In genomic region chr4:126850286-126850685, GRCh38 we compare ENCODE assay signal across 9 cellular contexts.
DNase-seq lines count a peak whose midpoint lies in the region; ATAC-seq and TF ChIP-seq lines count a peak whose summit lies in the region.
"Had no signal": no experiment of that assay in that cellular context is flagged by ENCODE, and none has a peak within 500 bp of the region (broad histone marks: within the 10 kb centered on the region; RNA-seq: fewer than 3 reads in every experiment).

No MANE protein-coding gene starts in this region.

- H3K4me1 Mint-ChIP-seq in naive thymus-derived CD8-positive, alpha-beta T cell, result no peaks in the 10 kb centered on the region
- H3K4me1 Mint-ChIP-seq: nephron had no signal

- no peaks in the 10 kb centered on the region for H3K27me3 ChIP-seq in DND-41 (ENCODE audit: insufficient read depth, low read length, poor library complexity)

- no peak overlapping the region for H3K9ac ChIP-seq in DND-41 (ENCODE audit: low read depth, low read length)

- no peaks in the 10 kb centered on the region for H3K36me3 Mint-ChIP-seq in naive thymus-derived CD8-positive, alpha-beta T cell

- H3K27ac ChIP-seq in DND-41 (ENCODE audit: low read length), result no peak overlapping the region

- H3K79me2 ChIP-seq in DND-41 (ENCODE audit: insufficient read depth, low read length), result no peaks in the 10 kb centered on the region

- H3K9me3 Mint-ChIP-seq in naive thymus-derived CD8-positive, alpha-beta T cell, result peaks cover 0 to 28% (median 9%) of the 10 kb centered on the region in 9 donors
- H3K9me3 Mint-ChIP-seq: nephron had no signal

- H2AFZ ChIP-seq in DND-41 (ENCODE audit: low read depth, low read length), result no peak overlapping the region

- no peaks in the 10 kb centered on the region for H3K9me3 ChIP-seq in DND-41 (ENCODE audit: insufficient read depth, low read length, severe bottlenecking)

- ATAC-seq in DND-41 (ENCODE audit: insufficient read depth, low read depth) (peak; percentile 58; the same call in 1 of the 3 replicates), HG03342 (IDR thresholded peaks at IDR 0.05; ENCODE audit: unreplicated experiment) (peak; percentile 59), HG02571 (IDR thresholded peaks at IDR 0.05; ENCODE audit: unreplicated experiment) (no peak)
- ATAC-seq in naive thymus-derived CD8-positive, alpha-beta T cell, result no peak

- DNase-seq in DND-41 (no peak), SK-MEL-5 (ENCODE audit: low read depth, low spot score) (peak; percentile 60), hepatic stellate cell (ENCODE audit: low spot score) (peak; percentile 50), NCI-H774 (lab: John Stamatoyannopoulos, UW) (no peak), posterior cingulate gyrus (no peak)
- DNase-seq in naive thymus-derived CD8-positive, alpha-beta T cell, result no peak

- H3K27ac Mint-ChIP-seq in naive thymus-derived CD8-positive, alpha-beta T cell, result no peak overlapping the region
- H3K27ac Mint-ChIP-seq: nephron had no signal

- intact Hi-C loops in posterior cingulate gyrus (cut with DNase I), result no loop called here

- no peaks in the 10 kb centered on the region for H4K20me1 ChIP-seq in DND-41 (ENCODE audit: insufficient read depth, low read length)

- in situ Hi-C loops in SK-MEL-5 (cut with HindIII; ENCODE audit: low pct_unique_long_range_greater_than_20kb, low sequenced_read_pairs), result no loop called here

- H3K4me2 ChIP-seq in DND-41 (ENCODE audit: insufficient read depth, low read length), result no peak overlapping the region

- no peak overlapping the region for H3K4me3 ChIP-seq in DND-41 (ENCODE audit: low read depth in 1 of 2, low read length in 2 of 2)

- POLR2A ChIA-PET in naive thymus-derived CD8-positive, alpha-beta T cell (lab: Charles Lee), result no interaction called here

- no peaks in the 10 kb centered on the region for H3K36me3 ChIP-seq in DND-41 (ENCODE audit: insufficient read depth, low read length)

- H3K4me1 ChIP-seq in DND-41 (ENCODE audit: insufficient read depth, low read length), result no peaks in the 10 kb centered on the region

- no peaks in the 10 kb centered on the region for H3K27me3 Mint-ChIP-seq in naive thymus-derived CD8-positive, alpha-beta T cell

- no peak for TF ChIP-seq CTCF in DND-41 (IDR thresholded peaks at IDR 0.05; ENCODE audit: borderline replicate concordance, extremely low read depth, low read length, poor library complexity, severe bottlenecking)

- H3K4me3 Mint-ChIP-seq in naive thymus-derived CD8-positive, alpha-beta T cell, result no peak overlapping the region
- H3K4me3 Mint-ChIP-seq: nephron had no signal

Comparison
In these comparisons a context has a peak if more than half of its experiments do, and no peak if none do; other contexts are left out.
1. ATAC-seq: peak in DND-41 (single experiment) and HG03342 (single experiment); none in naive thymus-derived CD8-positive, alpha-beta T cell (0 of 2) and HG02571 (single experiment).
2. DNase-seq: peak in SK-MEL-5 (single experiment) and hepatic stellate cell (single experiment); none in DND-41 (single experiment), NCI-H774 (single experiment), naive thymus-derived CD8-positive, alpha-beta T cell (0 of 10) and posterior cingulate gyrus (0 of 10).